26 cellular contexts compared by ENCODE assay signal in the genomic region with DNA sequence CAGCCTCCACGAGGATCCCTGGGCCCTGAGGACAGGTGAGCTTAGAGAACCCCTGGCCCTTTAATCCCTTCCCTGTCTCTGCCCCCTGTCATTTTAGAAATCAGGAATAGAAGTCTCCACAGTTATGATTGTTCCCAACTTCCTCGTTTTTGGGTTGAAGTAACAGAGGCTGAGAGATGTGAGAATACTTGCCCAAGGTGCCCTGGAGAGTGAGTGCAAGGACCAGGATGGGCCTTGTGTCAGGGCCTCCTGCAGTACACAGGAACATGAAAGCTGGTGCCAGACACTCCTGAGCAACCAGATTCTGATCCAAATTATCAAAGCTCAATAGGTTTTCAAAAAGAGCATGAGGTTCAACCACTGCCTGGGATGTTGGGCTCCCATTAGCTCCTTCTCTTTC. TPM values are rescaled to one million over a fixed set of nuclear protein-coding genes. Genes with fewer than 3 reads are reported as not detected.
"Had no signal": no experiment of that assay in that cellular context is flagged by ENCODE, and none has a peak within 500 bp of the region (broad histone marks: within the 10 kb centered on the region; RNA-seq: fewer than 3 reads in every experiment).

No MANE protein-coding gene starts in this region.

- H3K9me3 ChIP-seq: left ventricle myocardium inferior, ovary, right atrium auricular region, testis, thyroid gland, transverse colon, upper lobe of left lung, vagina had no signal

- H3K36me3 Mint-ChIP-seq: mesothelial cell of epicardium; naive thymus-derived CD4-positive, alpha-beta T cell; natural killer cell treated with Interleukin-12 subunit alpha and Interleukin-12 subunit beta and Interleukin-15 and Interleukin-18, amount 100 ng/mL, for 72 hours had no signal

- H3K27ac ChIP-seq: left ventricle myocardium inferior, ovary, right atrium auricular region, skin epidermis, stomach, testis, thyroid gland, upper lobe of left lung, vagina had no signal

- H3K36me3 ChIP-seq: ovary, transverse colon had no signal

- H3K27me3 ChIP-seq: testis had no signal

- H3K4me3 Mint-ChIP-seq: mesothelial cell of epicardium; naive thymus-derived CD4-positive, alpha-beta T cell; natural killer cell treated with Interleukin-12 subunit alpha and Interleukin-12 subunit beta and Interleukin-15 and Interleukin-18, amount 100 ng/mL, for 72 hours; stimulated activated naive B cell treated with anti-CD40 and anti-IgM and Interleukin-4, amounts not matched to agents 10 μg/mL and 1 μg/mL and 100 μg/mL, for 72 hours had no signal

- ATAC-seq: naive thymus-derived CD4-positive, alpha-beta T cell; natural killer cell treated with Interleukin-12 subunit alpha and Interleukin-12 subunit beta and Interleukin-15 and Interleukin-18, amount 100 ng/mL, for 72 hours; sciatic nerve; stimulated activated naive B cell treated with anti-CD40 and anti-IgM and Interleukin-4, amounts not matched to agents 10 μg/mL and 1 μg/mL and 100 μg/mL, for 72 hours; stimulated activated naive CD8-positive, alpha-beta T cell treated with anti-CD3 and anti-CD28 coated beads, Interleukin-15, Interleukin-2, amounts not matched to agents 100 U/mL and 50 U/mL, for 24 hours had no signal

- H3K9me3 Mint-ChIP-seq: mesothelial cell of epicardium; natural killer cell treated with Interleukin-12 subunit alpha and Interleukin-12 subunit beta and Interleukin-15 and Interleukin-18, amount 100 ng/mL, for 72 hours had no signal

- DNase-seq: hypothalamus; islet precursor cell; left ventricle myocardium inferior; mesendoderm; naive thymus-derived CD4-positive, alpha-beta T cell; ovary; stimulated activated CD4-positive, alpha-beta T cell treated with anti-CD3 and anti-CD28 coated beads, Interleukin-12 subunit alpha, Interleukin-12 subunit beta, amount 100 ng/mL, for 4 hours; stimulated activated CD4-positive, alpha-beta T cell treated with anti-CD3 and anti-CD28 coated beads, Interleukin-15, amount 100 ng/mL, for 24 hours; stimulated activated CD4-positive, alpha-beta T cell treated with anti-CD3 and anti-CD28 coated beads, Interleukin-2, amount 100 ng/mL, for 24 hours; stimulated activated CD4-positive, alpha-beta T cell treated with anti-CD3 and anti-CD28 coated beads, Interleukin-4, amount 100 ng/mL, for 1 hour; stimulated activated naive B cell treated with anti-CD40 and anti-IgM and Interleukin-4, amounts not matched to agents 10 μg/mL and 1 μg/mL and 100 μg/mL, for 72 hours; stimulated activated naive CD8-positive, alpha-beta T cell treated with anti-CD3 and anti-CD28 coated beads, Interleukin-15, Interleukin-2, amounts not matched to agents 100 U/mL and 50 U/mL, for 24 hours; stomach; testis; thyroid gland; transverse colon; upper lobe of left lung had no signal

- H3K27ac Mint-ChIP-seq: mesothelial cell of epicardium; naive thymus-derived CD4-positive, alpha-beta T cell; natural killer cell treated with Interleukin-12 subunit alpha and Interleukin-12 subunit beta and Interleukin-15 and Interleukin-18, amount 100 ng/mL, for 72 hours; progenitor cell of endocrine pancreas; stimulated activated naive B cell treated with anti-CD40 and anti-IgM and Interleukin-4, amounts not matched to agents 10 μg/mL and 1 μg/mL and 100 μg/mL, for 72 hours had no signal

- H3K4me3 ChIP-seq: left ventricle myocardium inferior, lung, ovary, right atrium auricular region, skin epidermis, stomach, testis, thyroid gland, transverse colon, upper lobe of left lung, vagina had no signal

RNA-seq across cellular contexts. Expression of a gene that starts 10.1 kb away (rescaled TPM):
- polyA plus RNA-seq: naive thymus-derived CD4-positive, alpha-beta T cell; neural cell had no signal
